In the genomic region with DNA sequence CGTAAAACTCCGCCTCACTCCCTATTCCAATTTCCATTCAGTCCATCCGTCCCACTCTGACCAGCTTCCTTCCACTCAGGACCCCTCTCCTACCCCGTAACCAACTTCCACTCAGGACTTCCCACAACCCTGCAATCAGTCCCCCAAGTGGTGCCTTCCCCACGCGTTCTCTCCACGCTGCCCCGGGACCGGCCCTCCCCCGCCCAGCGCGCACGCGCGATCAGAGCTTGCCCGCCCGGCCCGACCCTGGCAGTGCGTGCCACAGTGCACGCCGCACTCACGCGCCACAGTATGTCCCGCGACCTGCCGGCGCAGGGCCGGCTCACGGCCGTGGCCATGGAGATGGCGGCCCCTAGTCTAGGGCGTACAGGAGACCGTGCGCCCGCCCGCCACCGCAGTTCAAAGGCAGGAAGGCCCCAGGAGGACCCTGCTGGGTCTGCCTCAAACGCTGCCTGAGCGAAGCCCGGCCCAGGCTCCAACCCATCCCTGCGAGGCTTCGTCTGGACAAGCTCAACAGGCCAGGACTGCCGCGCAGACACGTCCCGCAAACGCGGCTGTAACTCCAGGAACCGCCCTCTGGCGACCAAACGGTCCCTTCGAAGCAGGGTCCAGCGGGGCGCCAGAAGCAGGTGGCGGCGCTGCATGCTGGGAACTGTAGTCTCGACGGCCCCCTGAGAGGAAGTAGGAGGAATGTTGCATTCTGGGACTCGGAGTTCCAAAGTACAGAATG, we compare ENCODE assay signal across 8 cellular contexts. TPM values are rescaled to one million over a fixed set of nuclear protein-coding genes. Genes with fewer than 3 reads are reported as not detected.
A peak's percentile ranks its signal among the peaks of the same experiment; 100 is the strongest.
DNase-seq lines count a peak whose midpoint lies in the region; ATAC-seq, FAIRE-seq and TF ChIP-seq lines count a peak whose summit lies in the region.

A gene with protein sequence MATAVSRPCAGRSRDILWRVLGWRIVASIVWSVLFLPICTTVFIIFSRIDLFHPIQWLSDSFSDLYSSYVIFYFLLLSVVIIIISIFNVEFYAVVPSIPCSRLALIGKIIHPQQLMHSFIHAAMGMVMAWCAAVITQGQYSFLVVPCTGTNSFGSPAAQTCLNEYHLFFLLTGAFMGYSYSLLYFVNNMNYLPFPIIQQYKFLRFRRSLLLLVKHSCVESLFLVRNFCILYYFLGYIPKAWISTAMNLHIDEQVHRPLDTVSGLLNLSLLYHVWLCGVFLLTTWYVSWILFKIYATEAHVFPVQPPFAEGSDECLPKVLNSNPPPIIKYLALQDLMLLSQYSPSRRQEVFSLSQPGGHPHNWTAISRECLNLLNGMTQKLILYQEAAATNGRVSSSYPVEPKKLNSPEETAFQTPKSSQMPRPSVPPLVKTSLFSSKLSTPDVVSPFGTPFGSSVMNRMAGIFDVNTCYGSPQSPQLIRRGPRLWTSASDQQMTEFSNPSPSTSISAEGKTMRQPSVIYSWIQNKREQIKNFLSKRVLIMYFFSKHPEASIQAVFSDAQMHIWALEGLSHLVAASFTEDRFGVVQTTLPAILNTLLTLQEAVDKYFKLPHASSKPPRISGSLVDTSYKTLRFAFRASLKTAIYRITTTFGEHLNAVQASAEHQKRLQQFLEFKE (minus strand): TSS at position 373 of the 730 bp plus-strand sequence. CDS start 35 bp downstream, at position 338.

- H3K79me2 ChIP-seq in Loucy (ENCODE audit: insufficient read depth, low read length), result peaks cover 48% of the 10 kb centered on the region

- peaks cover 19 to 23% of the 10 kb centered on the region in 2 donors for H3K4me1 Mint-ChIP-seq in natural killer cell

- no peaks in the 10 kb centered on the region for H3K36me3 ChIP-seq in Loucy (ENCODE audit: insufficient read depth, low read length)

- no peaks in the 10 kb centered on the region for H3K27me3 Mint-ChIP-seq in natural killer cell (ENCODE audit: low read depth in 2 of 2)

- peak; percentile 98 for DNase-seq in EL
- peak; percentile 84 for DNase-seq in H54 (ENCODE audit: insufficient read length, low spot score)
- peak; percentile 79 for DNase-seq in activated T-helper 9 cell treated with anti-CD3 and anti-CD28 coated beads, Interleukin-2, amount 50 U/mL, for 16 hours (ENCODE audit: low read depth)
- DNase-seq in fibroblast of mammary gland (ENCODE audit: low read depth), result peak; percentile 96
- peak; percentile 84 for DNase-seq in natural killer cell
- DNase-seq in stimulated activated naive CD4-positive, alpha-beta T cell treated with Interleukin-2 at 50 U/mL for 16 hours (lab: John Stamatoyannopoulos, UW), result peak; percentile 92

- no peaks in the 10 kb centered on the region for H3F3A ChIP-seq in Loucy (ENCODE audit: low read depth)

- H3K9me3 ChIP-seq in Loucy (ENCODE audit: insufficient read depth, low read depth, low read length), result peaks cover 3% of the 10 kb centered on the region; the same call in 1 of the 2 replicates

- H3K4me3 Mint-ChIP-seq in natural killer cell, result peak within 1 kb of the TSS; percentile 98

- peaks cover 27% of the 10 kb centered on the region for H3K4me1 ChIP-seq in Loucy (ENCODE audit: insufficient read depth, low read length, poor library complexity, severe bottlenecking)

- peak within 1 kb of the TSS; percentile 92 for H2AFZ ChIP-seq in Loucy (ENCODE audit: low read length)

- H3K27me3 ChIP-seq in Loucy (ENCODE audit: insufficient read depth, low read length, poor library complexity, severe bottlenecking), result peaks cover 4% of the 10 kb centered on the region

- H3K36me3 Mint-ChIP-seq in natural killer cell, result no peaks in the 10 kb centered on the region

- peaks cover 20% of the 10 kb centered on the region for H4K20me1 ChIP-seq in Loucy (ENCODE audit: insufficient read depth, low read length, poor library complexity, severe bottlenecking)

- no peaks in the 10 kb centered on the region for H3K9me2 ChIP-seq in Loucy (replicated peaks; ENCODE audit: low read depth, low read length)

- peak; percentile 87 for FAIRE-seq in H54 (lab: Jason Lieb, UNC)

- no peaks in the 10 kb centered on the region for H3K9me3 Mint-ChIP-seq in natural killer cell

- ATAC-seq in natural killer cell, result peak; percentile 89 to 96 (median 90)

- peak within 1 kb of the TSS; percentile 93 for H3K9ac ChIP-seq in Loucy (ENCODE audit: low read depth, low read length, poor library complexity, severe bottlenecking)

- TF ChIP-seq CTCF in Loucy (conservative IDR thresholded peaks at IDR 0.05; ENCODE audit: low read length) (no peak), fibroblast of mammary gland (conservative IDR thresholded peaks at IDR 0.05; ENCODE audit: control insufficient read depth, insufficient read depth, low read depth, low read length) (no peak), natural killer cell (IDR thresholded peaks at IDR 0.05) (no peak)

- peak within 1 kb of the TSS; percentile 96 for H3K4me3 ChIP-seq in Loucy (ENCODE audit: low read length, poor library complexity, severe bottlenecking)
- H3K4me3 ChIP-seq in fibroblast of mammary gland (ENCODE audit: control insufficient read depth, low read depth, low read length), result peak within 1 kb of the TSS; percentile 99

- intact Hi-C loops in natural killer cell (cut with micrococcal nuclease), result loop anchor here (1.0 to 5.0 kb wide), 3 partner anchors 107 to 601 kb away; a partner anchor contains a TSS

- peak; percentile 71 for TF ChIP-seq POLR2A in H54 (IDR thresholded peaks at IDR 0.05; ENCODE audit: low read depth, low read length)
- peak; percentile 79 for TF ChIP-seq POLR2A in Raji (IDR thresholded peaks at IDR 0.05; ENCODE audit: insufficient read depth, low read depth, low read length)

- peak within 1 kb of the TSS; percentile 95 to 98 for H3K27ac Mint-ChIP-seq in natural killer cell

- H3K4me2 ChIP-seq in Loucy (ENCODE audit: low read depth, low read length, poor library complexity, severe bottlenecking), result peak within 1 kb of the TSS; percentile 70

RNA-seq across cellular contexts. Expression of the gene that starts here (rescaled TPM):
- total RNA-seq in natural killer cell, result 1 to 10 TPM; 4.3 to 6.3 (median 5.2) TPM

Comparison
In these comparisons a context has a peak if more than half of its experiments do, and no peak if none do; other contexts are left out.
1. Peak in every context shown above with its lines: DNase-seq, ATAC-seq and H3K4me3 ChIP-seq.